ENCODE assay signal across 22 cellular contexts in genomic region chr2:69202323-69202722, GRCh38.
DNase-seq lines count a peak whose midpoint lies in the region; ATAC-seq and TF ChIP-seq lines count a peak whose summit lies in the region.
"Had no signal": no experiment of that assay in that cellular context is flagged by ENCODE, and none has a peak within 500 bp of the region (broad histone marks: within the 10 kb centered on the region; RNA-seq: fewer than 3 reads in every experiment).

No MANE protein-coding gene starts in this region.

- H3K27ac ChIP-seq in ascending aorta (peak overlapping the region; percentile 6 to 12), right cardiac atrium (ENCODE audit: low read length) (no peak overlapping the region), vagina (peak overlapping the region; percentile 82)
- H3K27ac ChIP-seq: 22Rv1, C4-2B, HL-60 had no signal

- DNase-seq in DMS53 (lab: John Stamatoyannopoulos, UW) = peak; percentile 7
- DNase-seq in DMS53 treated with DMSO at 0.1 percent for 48 hours (lab: John Stamatoyannopoulos, UW; ENCODE audit: unreplicated experiment) = no peak
- no peak for DNase-seq in ascending aorta (ENCODE audit: low spot score in 2 of 2)
- DNase-seq in right cardiac atrium = no peak
- DNase-seq in vagina (ENCODE audit: extremely low spot score in 2 of 2) = no peak
- no peak for DNase-seq in NCI-H526 treated with DMSO at 0.1 percent for 48 hours (lab: John Stamatoyannopoulos, UW)
- DNase-seq: AML-193, H9, Kasumi-1, MG63, NCI-H1048, NCI-H146, NCI-H2029 treated with DMSO at 0.1 percent for 48 hours, NCI-H446 treated with DMSO at 0.1 percent for 48 hours, OCI-M1, SHP77 treated with DMSO at 0.1 percent for 48 hours had no signal

- H3K27me3 ChIP-seq in ascending aorta (no peaks in the 10 kb centered on the region), right cardiac atrium (ENCODE audit: control insufficient read depth, insufficient read depth) (no peaks in the 10 kb centered on the region), vagina (no peaks in the 10 kb centered on the region)
- H3K27me3 ChIP-seq: MG63 had no signal

- no peaks in the 10 kb centered on the region for H3K9me3 ChIP-seq in ascending aorta
- H3K9me3 ChIP-seq in right cardiac atrium (ENCODE audit: control insufficient read depth, low read length) = no peaks in the 10 kb centered on the region
- no peaks in the 10 kb centered on the region for H3K9me3 ChIP-seq in vagina
- H3K9me3 ChIP-seq: MG63 had no signal

- peaks cover 0 to 13% of the 10 kb centered on the region in 2 donors for H3K4me1 ChIP-seq in ascending aorta
- H3K4me1 ChIP-seq in right cardiac atrium (ENCODE audit: control insufficient read depth, insufficient read depth, low read length) = peaks cover 6% of the 10 kb centered on the region
- H3K4me1 ChIP-seq in vagina = peaks cover 39% of the 10 kb centered on the region

- peaks cover 5 to 7% of the 10 kb centered on the region in 2 donors for H3K36me3 ChIP-seq in ascending aorta
- H3K36me3 ChIP-seq in vagina = no peaks in the 10 kb centered on the region

- ATAC-seq in right cardiac atrium (peak; percentile 21 to 54), GM18907 (IDR thresholded peaks at IDR 0.05; ENCODE audit: unreplicated experiment) (no peak), HG03571 (IDR thresholded peaks at IDR 0.05; ENCODE audit: unreplicated experiment) (no peak)
- ATAC-seq: SK-N-SH treated with all-trans-retinoic acid at 6 μM for 48 hours had no signal

- TF ChIP-seq POLR2A in vagina (IDR thresholded peaks at IDR 0.05) = no peak

- intact Hi-C loops in ascending aorta (cut with DNase I) = no loop called here
- intact Hi-C loops in right cardiac atrium (cut with DNase I) = no loop called here
- intact Hi-C loops in vagina (cut with DNase I) = no loop called here

- TF ChIP-seq CTCF in ascending aorta (IDR thresholded peaks at IDR 0.05) (no peak), vagina (IDR thresholded peaks at IDR 0.05) (no peak)

- 57% methylated on average over 3 of the region's 3 CpGs for WGBS in right cardiac atrium

- H3K4me3 ChIP-seq in ascending aorta (no peak overlapping the region), right cardiac atrium (ENCODE audit: low read length) (no peak overlapping the region), vagina (no peak overlapping the region)
- H3K4me3 ChIP-seq: MG63 had no signal

Comparison
In these comparisons a context has a peak if more than half of its experiments do, and no peak if none do; other contexts are left out.
1. ATAC-seq: peak in right cardiac atrium (2 of 2); none in GM18907 (single experiment) and HG03571 (single experiment).